20 cellular contexts compared by ENCODE assay signal in the genomic region with DNA sequence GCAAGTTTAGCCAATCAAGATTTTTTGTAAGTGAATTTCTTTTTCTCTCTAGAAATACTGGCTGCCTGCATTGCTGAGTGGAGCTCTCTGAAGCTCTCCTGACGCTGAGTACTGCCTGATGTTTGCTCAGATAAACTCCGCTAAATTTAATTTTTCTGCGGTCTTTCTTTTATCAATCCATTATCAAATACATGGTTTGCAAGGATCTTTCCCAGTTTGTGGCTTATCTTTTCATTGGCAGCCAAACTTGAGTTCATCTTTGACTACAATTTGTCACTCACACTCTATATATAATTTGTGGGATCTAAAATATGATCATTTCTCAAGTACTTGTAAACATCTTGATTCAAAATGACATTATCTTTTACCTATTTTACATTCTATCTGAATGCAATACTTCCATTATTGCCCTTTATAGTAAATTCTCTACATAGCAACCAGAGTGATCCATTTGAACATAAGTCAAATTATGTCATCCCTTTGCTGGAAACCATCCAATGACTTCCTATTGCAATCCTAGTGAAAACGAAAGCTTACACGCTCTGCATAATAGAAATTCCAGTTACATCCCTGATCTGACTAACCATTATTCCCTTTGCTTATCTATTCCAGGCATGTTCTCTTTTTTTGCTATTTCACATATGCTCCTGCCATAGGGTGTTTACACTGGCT.
"Had no signal": no experiment of that assay in that cellular context is flagged by ENCODE, and none has a peak within 500 bp of the region (broad histone marks: within the 10 kb centered on the region; RNA-seq: fewer than 3 reads in every experiment).

No MANE protein-coding gene starts in this region.

- H2AFZ ChIP-seq: parathyroid adenoma had no signal

- H3K9me3 Mint-ChIP-seq: activated CD4-positive, alpha-beta memory T cell treated with anti-CD3 and anti-CD28 coated beads, Interleukin-2, amount 10 ng/mL, durations not matched to agents 7 days and 5 days; activated naive CD4-positive, alpha-beta T cell treated with anti-CD3 and anti-CD28 coated beads, Interleukin-2, amount 50 U/mL, for 24 hours; activated T-cell treated with anti-CD3 and anti-CD28 coated beads, Interleukin-2, amount 50 U/mL, for 4 hours; stimulated activated naive CD8-positive, alpha-beta T cell treated with anti-CD3 and anti-CD28 coated beads, Interleukin-15, Interleukin-2, amounts not matched to agents 100 ng/mL and 50 ng/mL, for 24 hours; type B pancreatic cell had no signal

- H3K36me3 Mint-ChIP-seq: activated naive CD4-positive, alpha-beta T cell treated with anti-CD3 and anti-CD28 coated beads, Interleukin-2, amount 50 U/mL, for 24 hours; naive thymus-derived CD8-positive, alpha-beta T cell; type B pancreatic cell had no signal

- H3K27me3 ChIP-seq: esophagus muscularis mucosa, sigmoid colon, spleen, suprapubic skin had no signal

- H3K4me3 Mint-ChIP-seq: activated CD4-positive, alpha-beta memory T cell treated with anti-CD3 and anti-CD28 coated beads, Interleukin-2, amount 10 ng/mL, durations not matched to agents 7 days and 5 days; activated CD4-positive, alpha-beta T cell treated with anti-CD3 and anti-CD28 coated beads for 36 hours; activated naive CD4-positive, alpha-beta T cell treated with anti-CD3 and anti-CD28 coated beads, Interleukin-2, amount 50 U/mL, for 24 hours; activated T-cell treated with anti-CD3 and anti-CD28 coated beads, Interleukin-2, amount 50 U/mL, for 4 hours; naive thymus-derived CD8-positive, alpha-beta T cell; stimulated activated naive CD8-positive, alpha-beta T cell treated with anti-CD3 and anti-CD28 coated beads, Interleukin-15, Interleukin-2, amounts not matched to agents 100 ng/mL and 50 ng/mL, for 24 hours; type B pancreatic cell had no signal

- H3K27me3 Mint-ChIP-seq: activated CD4-positive, alpha-beta memory T cell treated with anti-CD3 and anti-CD28 coated beads, Interleukin-2, amount 10 ng/mL, durations not matched to agents 7 days and 5 days; activated CD4-positive, alpha-beta T cell treated with anti-CD3 and anti-CD28 coated beads for 36 hours; activated naive CD4-positive, alpha-beta T cell treated with anti-CD3 and anti-CD28 coated beads, Interleukin-2, amount 50 U/mL, for 24 hours; stimulated activated naive CD8-positive, alpha-beta T cell treated with anti-CD3 and anti-CD28 coated beads, Interleukin-15, Interleukin-2, amounts not matched to agents 100 ng/mL and 50 ng/mL, for 24 hours; type B pancreatic cell had no signal

- ATAC-seq: activated CD4-positive, alpha-beta T cell treated with anti-CD3 and anti-CD28 coated beads for 36 hours; activated T-cell treated with anti-CD3 and anti-CD28 coated beads, Interleukin-2, amount 50 U/mL, for 4 hours; left ventricle myocardium superior; naive thymus-derived CD8-positive, alpha-beta T cell had no signal

- H3K27ac Mint-ChIP-seq: activated CD4-positive, alpha-beta memory T cell treated with anti-CD3 and anti-CD28 coated beads, Interleukin-2, amount 10 ng/mL, durations not matched to agents 7 days and 5 days; activated CD4-positive, alpha-beta T cell treated with anti-CD3 and anti-CD28 coated beads for 36 hours; activated naive CD4-positive, alpha-beta T cell treated with anti-CD3 and anti-CD28 coated beads, Interleukin-2, amount 50 U/mL, for 24 hours; naive thymus-derived CD8-positive, alpha-beta T cell; stimulated activated naive CD8-positive, alpha-beta T cell treated with anti-CD3 and anti-CD28 coated beads, Interleukin-15, Interleukin-2, amounts not matched to agents 100 ng/mL and 50 ng/mL, for 24 hours; type B pancreatic cell had no signal

- H3K9me3 ChIP-seq: esophagus muscularis mucosa, sigmoid colon, spleen, suprapubic skin had no signal

- H3K79me2 ChIP-seq: parathyroid adenoma had no signal

- FAIRE-seq: colon, endometrium had no signal

- H3K9ac ChIP-seq: parathyroid adenoma had no signal

- H3K4me1 Mint-ChIP-seq: activated CD4-positive, alpha-beta memory T cell treated with anti-CD3 and anti-CD28 coated beads, Interleukin-2, amount 10 ng/mL, durations not matched to agents 7 days and 5 days; activated CD4-positive, alpha-beta T cell treated with anti-CD3 and anti-CD28 coated beads for 36 hours; activated naive CD4-positive, alpha-beta T cell treated with anti-CD3 and anti-CD28 coated beads, Interleukin-2, amount 50 U/mL, for 24 hours; naive thymus-derived CD8-positive, alpha-beta T cell had no signal

- H3K36me3 ChIP-seq: esophagus muscularis mucosa, sigmoid colon, spleen, suprapubic skin had no signal

- H3K4me3 ChIP-seq: esophagus muscularis mucosa, sigmoid colon, spleen, suprapubic skin had no signal

- H3K27ac ChIP-seq: esophagus muscularis mucosa, parathyroid adenoma, sigmoid colon, spleen, suprapubic skin had no signal

- H3K4me1 ChIP-seq: esophagus muscularis mucosa, parathyroid adenoma, sigmoid colon, spleen, suprapubic skin had no signal

- DNase-seq: activated CD4-positive, alpha-beta memory T cell treated with anti-CD3 and anti-CD28 coated beads, Interleukin-2, amount 10 ng/mL, durations not matched to agents 7 days and 5 days; activated CD4-positive, alpha-beta T cell treated with anti-CD3 and anti-CD28 coated beads for 36 hours; activated effector memory CD4-positive, alpha-beta T cell treated with Interleukin-2 at 50 U/mL for 16 hours; activated T-cell treated with anti-CD3 and anti-CD28 coated beads, Interleukin-2, amount 50 U/mL, for 4 hours; caudate nucleus; glutamatergic neuron; hypothalamus; left ventricle myocardium superior; mesenchymal stem cell; naive thymus-derived CD8-positive, alpha-beta T cell; sigmoid colon; spleen had no signal
